ENCODE assay signal across 19 cellular contexts in genomic region chr2:83323055-83323454, GRCh38.
DNase-seq lines count a peak whose midpoint lies in the region; ATAC-seq and TF ChIP-seq lines count a peak whose summit lies in the region.
"Had no signal": no experiment of that assay in that cellular context is flagged by ENCODE, and none has a peak within 500 bp of the region (broad histone marks: within the 10 kb centered on the region; RNA-seq: fewer than 3 reads in every experiment).

No MANE protein-coding gene starts in this region.

- no peak overlapping the region for H3K27ac ChIP-seq in smooth muscle cell (ENCODE audit: low read depth)
- no peak overlapping the region for H3K27ac ChIP-seq in mesendoderm (ENCODE audit: low read depth, low read length)

- DNase-seq in NCI-H82 (lab: John Stamatoyannopoulos, UW), result peak; percentile 54
- DNase-seq in NCI-H82 treated with DMSO at 0.1 percent for 48 hours (lab: John Stamatoyannopoulos, UW; ENCODE audit: unreplicated experiment), result no peak
- DNase-seq in NCI-H524 (lab: John Stamatoyannopoulos, UW), result peak; percentile 9 to 56
- peak; percentile 3 for DNase-seq in left kidney (ENCODE audit: low read depth, low spot score)
- no peak for DNase-seq in smooth muscle cell (lab: John Stamatoyannopoulos, UW; ENCODE audit: unreplicated experiment)
- DNase-seq in mesendoderm, result no peak
- DNase-seq in sciatic nerve (ENCODE audit: low spot score), result no peak
- DNase-seq: C1 segment of cervical spinal cord; Calu3; CD4-positive, alpha-beta memory T cell; COR-L47; DMS 273 treated with DMSO at 0.1 percent for 48 hours; DMS79; EL; GDM1; GOT3; HFFc6 had no signal

- H2BK120ac ChIP-seq in mesendoderm (ENCODE audit: low read depth, low read length), result no peak overlapping the region

- H3K4me1 ChIP-seq in smooth muscle cell (ENCODE audit: low read depth) (no peaks in the 10 kb centered on the region), mesendoderm (ENCODE audit: control insufficient read depth, low read depth, low read length) (no peaks in the 10 kb centered on the region)
- H3K4me1 ChIP-seq: HAP-1 had no signal

- H3K9me3 ChIP-seq in smooth muscle cell (replicated peaks; ENCODE audit: low read depth), result no peaks in the 10 kb centered on the region
- H3K9me3 ChIP-seq: HAP-1 had no signal

- H4K8ac ChIP-seq in mesendoderm (ENCODE audit: low read depth, low read length), result no peak overlapping the region

- no peak overlapping the region for H3K4me3 ChIP-seq in smooth muscle cell
- H3K4me3 ChIP-seq in mesendoderm (ENCODE audit: low read length), result no peak overlapping the region
- H3K4me3 ChIP-seq: HAP-1 had no signal

- H4K20me1 ChIP-seq in smooth muscle cell (ENCODE audit: low read depth), result no peaks in the 10 kb centered on the region

- no peak overlapping the region for H2BK5ac ChIP-seq in mesendoderm (ENCODE audit: low read length)

- no peak overlapping the region for H4K5ac ChIP-seq in mesendoderm (ENCODE audit: low read length)

- H3K4me2 ChIP-seq in smooth muscle cell (no peak overlapping the region), mesendoderm (ENCODE audit: low read length) (no peak overlapping the region)

- intact Hi-C loops in sciatic nerve (cut with DNase I), result no loop called here

- H3K79me2 ChIP-seq in smooth muscle cell (ENCODE audit: low read depth), result no peaks in the 10 kb centered on the region
- H3K79me2 ChIP-seq in mesendoderm (ENCODE audit: control insufficient read depth, insufficient read depth, low read length), result no peaks in the 10 kb centered on the region

- no peak overlapping the region for H2AK5ac ChIP-seq in mesendoderm (ENCODE audit: low read length)

- no peaks in the 10 kb centered on the region for H3K36me3 ChIP-seq in smooth muscle cell (ENCODE audit: low read depth)
- H3K36me3 ChIP-seq in mesendoderm (ENCODE audit: control insufficient read depth, insufficient read depth, low read length), result no peaks in the 10 kb centered on the region
- H3K36me3 ChIP-seq: HAP-1 had no signal

- H2AFZ ChIP-seq in smooth muscle cell (ENCODE audit: low read depth), result peak overlapping the region; percentile 71

- H3K27me3 ChIP-seq in smooth muscle cell (ENCODE audit: low read depth), result no peaks in the 10 kb centered on the region
- H3K27me3 ChIP-seq in mesendoderm (ENCODE audit: insufficient read depth, low read length, poor library complexity), result no peaks in the 10 kb centered on the region

- H3K23ac ChIP-seq in mesendoderm (ENCODE audit: low read length), result no peak overlapping the region

- no peaks in the 10 kb centered on the region for H3K79me1 ChIP-seq in mesendoderm (ENCODE audit: low read length)

- no peaks in the 10 kb centered on the region for H3F3A ChIP-seq in smooth muscle cell (ENCODE audit: low read depth)

- H2BK15ac ChIP-seq in mesendoderm (replicated peaks; ENCODE audit: low read depth), result no peak overlapping the region

- no peak overlapping the region for H3K56ac ChIP-seq in mesendoderm (ENCODE audit: low read length)

- WGBS in smooth muscle cell (ENCODE audit: low lambda C conversion rate), result 55% methylated on average over 1 of the region's 1 CpG
- no CpG with 5 or more reads among the region's 1 CpG for WGBS in mesendoderm (ENCODE audit: extremely low coverage, insufficient coverage, low lambda C conversion rate)

- no peak for TF ChIP-seq CTCF in smooth muscle cell (IDR thresholded peaks at IDR 0.05; ENCODE audit: borderline replicate concordance, insufficient read depth, poor library complexity, severe bottlenecking)

- ATAC-seq in GM19324 (IDR thresholded peaks at IDR 0.05; ENCODE audit: low FRiP score, unreplicated experiment), result no peak
- no peak for ATAC-seq in sciatic nerve

- H3K18ac ChIP-seq in mesendoderm (ENCODE audit: low read length), result no peak overlapping the region

- H3K9ac ChIP-seq in smooth muscle cell (ENCODE audit: low read depth), result no peak overlapping the region
- no peak overlapping the region for H3K9ac ChIP-seq in mesendoderm (ENCODE audit: low read length)

- H3K4ac ChIP-seq in mesendoderm (ENCODE audit: low read depth, low read length), result no peak overlapping the region

Comparison
In these comparisons a context has a peak if more than half of its experiments do, and no peak if none do; other contexts are left out.
1. DNase-seq: peak in NCI-H82 (single experiment), NCI-H524 (2 of 2) and left kidney (single experiment); none in NCI-H82 treated with DMSO at 0.1 percent for 48 hours (single experiment), smooth muscle cell (single experiment), mesendoderm (single experiment) and sciatic nerve (single experiment).